Comparison of ENCODE assay signal across 1 cellular context in the genomic region with DNA sequence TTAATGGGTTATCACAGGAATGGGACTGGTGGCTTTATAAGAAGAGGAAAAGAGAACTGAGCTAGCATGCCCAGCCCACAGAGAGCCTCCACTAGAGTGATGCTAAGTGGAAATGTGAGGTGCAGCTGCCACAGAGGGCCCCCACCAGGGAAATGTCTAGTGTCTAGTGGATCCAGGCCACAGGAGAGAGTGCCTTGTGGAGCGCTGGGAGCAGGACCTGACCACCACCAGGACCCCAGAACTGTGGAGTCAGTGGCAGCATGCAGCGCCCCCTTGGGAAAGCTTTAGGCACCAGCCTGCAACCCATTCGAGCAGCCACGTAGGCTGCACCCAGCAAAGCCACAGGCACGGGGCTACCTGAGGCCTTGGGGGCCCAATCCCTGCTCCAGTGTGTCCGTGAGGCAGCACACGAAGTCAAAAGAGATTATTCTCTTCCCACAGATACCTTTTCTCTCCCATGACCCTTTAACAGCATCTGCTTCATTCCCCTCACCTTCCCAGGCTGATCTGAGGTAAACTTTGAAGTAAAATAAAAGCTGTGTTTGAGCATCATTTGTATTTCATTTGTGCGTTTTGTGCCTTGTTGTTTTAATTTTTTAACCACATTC.
TF ChIP-seq lines count a peak whose summit lies in the region.

No MANE protein-coding gene starts in this region.

TF ChIP-seq in GM23338, 12 proteins besides CTCF, POLR2A, EP300 and RAD21 (continued from another document):
- TF ChIP-seq REST (IDR thresholded peaks at IDR 0.05; ENCODE audit: unreplicated experiment): no peak
- TF ChIP-seq POLR2AphosphoS5 (IDR thresholded peaks at IDR 0.05; ENCODE audit: low read depth): no peak; the same call in 1 of the 2 replicates
